ENCODE assay signal across 1 cellular context in the genomic region with DNA sequence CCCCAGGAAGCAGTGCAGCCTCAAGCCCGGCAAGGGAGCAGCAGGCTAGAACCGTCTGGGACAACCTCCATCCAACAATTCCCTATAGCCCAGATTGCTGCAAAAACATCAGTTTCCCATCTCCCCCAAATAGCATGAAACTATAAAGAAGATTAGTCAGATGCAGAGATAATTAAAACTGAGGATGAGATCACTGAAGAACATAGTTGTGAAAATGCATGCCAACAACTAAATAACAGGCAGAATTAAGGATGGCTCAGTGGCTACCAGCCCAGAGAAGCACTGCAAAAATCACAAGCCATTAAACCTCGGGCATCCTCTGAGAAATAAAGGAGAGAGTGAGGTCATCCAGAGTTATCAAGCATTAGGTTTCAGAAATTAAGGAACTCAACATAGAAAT.
TF ChIP-seq lines count a peak whose summit lies in the region.

No MANE protein-coding gene starts in this region.

TF ChIP-seq in GM23338, 12 proteins besides CTCF, POLR2A, EP300 and RAD21:
- TF ChIP-seq EZH2 (IDR thresholded peaks at IDR 0.05; ENCODE audit: low read depth, unreplicated experiment) (no peak), JUNB (IDR thresholded peaks at IDR 0.05; ENCODE audit: unreplicated experiment) (no peak), ZNF331 (CRISPR knock-in tag; IDR thresholded peaks at IDR 0.05; ENCODE audit: low read depth) (no peak), EZH2phosphoT487 (IDR thresholded peaks at IDR 0.05; ENCODE audit: unreplicated experiment) (no peak)
- TF ChIP-seq, protein P1, sequence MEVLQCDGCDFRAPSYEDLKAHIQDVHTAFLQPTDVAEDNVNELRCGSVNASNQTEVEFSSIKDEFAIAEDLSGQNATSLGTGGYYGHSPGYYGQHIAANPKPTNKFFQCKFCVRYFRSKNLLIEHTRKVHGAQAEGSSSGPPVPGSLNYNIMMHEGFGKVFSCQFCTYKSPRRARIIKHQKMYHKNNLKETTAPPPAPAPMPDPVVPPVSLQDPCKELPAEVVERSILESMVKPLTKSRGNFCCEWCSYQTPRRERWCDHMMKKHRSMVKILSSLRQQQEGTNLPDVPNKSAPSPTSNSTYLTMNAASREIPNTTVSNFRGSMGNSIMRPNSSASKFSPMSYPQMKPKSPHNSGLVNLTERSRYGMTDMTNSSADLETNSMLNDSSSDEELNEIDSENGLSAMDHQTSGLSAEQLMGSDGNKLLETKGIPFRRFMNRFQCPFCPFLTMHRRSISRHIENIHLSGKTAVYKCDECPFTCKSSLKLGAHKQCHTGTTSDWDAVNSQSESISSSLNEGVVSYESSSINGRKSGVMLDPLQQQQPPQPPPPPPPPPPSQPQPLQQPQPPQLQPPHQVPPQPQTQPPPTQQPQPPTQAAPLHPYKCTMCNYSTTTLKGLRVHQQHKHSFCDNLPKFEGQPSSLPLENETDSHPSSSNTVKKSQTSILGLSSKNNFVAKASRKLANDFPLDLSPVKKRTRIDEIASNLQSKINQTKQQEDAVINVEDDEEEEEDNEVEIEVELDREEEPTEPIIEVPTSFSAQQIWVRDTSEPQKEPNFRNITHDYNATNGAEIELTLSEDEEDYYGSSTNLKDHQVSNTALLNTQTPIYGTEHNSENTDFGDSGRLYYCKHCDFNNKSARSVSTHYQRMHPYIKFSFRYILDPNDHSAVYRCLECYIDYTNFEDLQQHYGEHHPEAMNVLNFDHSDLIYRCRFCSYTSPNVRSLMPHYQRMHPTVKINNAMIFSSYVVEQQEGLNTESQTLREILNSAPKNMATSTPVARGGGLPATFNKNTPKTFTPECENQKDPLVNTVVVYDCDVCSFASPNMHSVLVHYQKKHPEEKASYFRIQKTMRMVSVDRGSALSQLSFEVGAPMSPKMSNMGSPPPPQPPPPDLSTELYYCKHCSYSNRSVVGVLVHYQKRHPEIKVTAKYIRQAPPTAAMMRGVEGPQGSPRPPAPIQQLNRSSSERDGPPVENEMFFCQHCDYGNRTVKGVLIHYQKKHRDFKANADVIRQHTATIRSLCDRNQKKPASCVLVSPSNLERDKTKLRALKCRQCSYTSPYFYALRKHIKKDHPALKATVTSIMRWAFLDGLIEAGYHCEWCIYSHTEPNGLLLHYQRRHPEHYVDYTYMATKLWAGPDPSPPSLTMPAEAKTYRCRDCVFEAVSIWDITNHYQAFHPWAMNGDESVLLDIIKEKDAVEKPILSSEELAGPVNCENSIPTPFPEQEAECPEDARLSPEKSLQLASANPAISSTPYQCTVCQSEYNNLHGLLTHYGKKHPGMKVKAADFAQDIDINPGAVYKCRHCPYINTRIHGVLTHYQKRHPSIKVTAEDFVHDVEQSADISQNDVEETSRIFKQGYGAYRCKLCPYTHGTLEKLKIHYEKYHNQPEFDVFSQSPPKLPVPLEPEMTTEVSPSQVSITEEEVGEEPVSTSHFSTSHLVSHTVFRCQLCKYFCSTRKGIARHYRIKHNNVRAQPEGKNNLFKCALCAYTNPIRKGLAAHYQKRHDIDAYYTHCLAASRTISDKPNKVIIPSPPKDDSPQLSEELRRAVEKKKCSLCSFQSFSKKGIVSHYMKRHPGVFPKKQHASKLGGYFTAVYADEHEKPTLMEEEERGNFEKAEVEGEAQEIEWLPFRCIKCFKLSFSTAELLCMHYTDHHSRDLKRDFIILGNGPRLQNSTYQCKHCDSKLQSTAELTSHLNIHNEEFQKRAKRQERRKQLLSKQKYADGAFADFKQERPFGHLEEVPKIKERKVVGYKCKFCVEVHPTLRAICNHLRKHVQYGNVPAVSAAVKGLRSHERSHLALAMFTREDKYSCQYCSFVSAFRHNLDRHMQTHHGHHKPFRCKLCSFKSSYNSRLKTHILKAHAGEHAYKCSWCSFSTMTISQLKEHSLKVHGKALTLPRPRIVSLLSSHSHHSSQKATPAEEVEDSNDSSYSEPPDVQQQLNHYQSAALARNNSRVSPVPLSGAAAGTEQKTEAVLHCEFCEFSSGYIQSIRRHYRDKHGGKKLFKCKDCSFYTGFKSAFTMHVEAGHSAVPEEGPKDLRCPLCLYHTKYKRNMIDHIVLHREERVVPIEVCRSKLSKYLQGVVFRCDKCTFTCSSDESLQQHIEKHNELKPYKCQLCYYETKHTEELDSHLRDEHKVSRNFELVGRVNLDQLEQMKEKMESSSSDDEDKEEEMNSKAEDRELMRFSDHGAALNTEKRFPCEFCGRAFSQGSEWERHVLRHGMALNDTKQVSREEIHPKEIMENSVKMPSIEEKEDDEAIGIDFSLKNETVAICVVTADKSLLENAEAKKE (CRISPR knock-in tag; IDR thresholded peaks at IDR 0.05) = no peak
- TF ChIP-seq, protein P2, sequence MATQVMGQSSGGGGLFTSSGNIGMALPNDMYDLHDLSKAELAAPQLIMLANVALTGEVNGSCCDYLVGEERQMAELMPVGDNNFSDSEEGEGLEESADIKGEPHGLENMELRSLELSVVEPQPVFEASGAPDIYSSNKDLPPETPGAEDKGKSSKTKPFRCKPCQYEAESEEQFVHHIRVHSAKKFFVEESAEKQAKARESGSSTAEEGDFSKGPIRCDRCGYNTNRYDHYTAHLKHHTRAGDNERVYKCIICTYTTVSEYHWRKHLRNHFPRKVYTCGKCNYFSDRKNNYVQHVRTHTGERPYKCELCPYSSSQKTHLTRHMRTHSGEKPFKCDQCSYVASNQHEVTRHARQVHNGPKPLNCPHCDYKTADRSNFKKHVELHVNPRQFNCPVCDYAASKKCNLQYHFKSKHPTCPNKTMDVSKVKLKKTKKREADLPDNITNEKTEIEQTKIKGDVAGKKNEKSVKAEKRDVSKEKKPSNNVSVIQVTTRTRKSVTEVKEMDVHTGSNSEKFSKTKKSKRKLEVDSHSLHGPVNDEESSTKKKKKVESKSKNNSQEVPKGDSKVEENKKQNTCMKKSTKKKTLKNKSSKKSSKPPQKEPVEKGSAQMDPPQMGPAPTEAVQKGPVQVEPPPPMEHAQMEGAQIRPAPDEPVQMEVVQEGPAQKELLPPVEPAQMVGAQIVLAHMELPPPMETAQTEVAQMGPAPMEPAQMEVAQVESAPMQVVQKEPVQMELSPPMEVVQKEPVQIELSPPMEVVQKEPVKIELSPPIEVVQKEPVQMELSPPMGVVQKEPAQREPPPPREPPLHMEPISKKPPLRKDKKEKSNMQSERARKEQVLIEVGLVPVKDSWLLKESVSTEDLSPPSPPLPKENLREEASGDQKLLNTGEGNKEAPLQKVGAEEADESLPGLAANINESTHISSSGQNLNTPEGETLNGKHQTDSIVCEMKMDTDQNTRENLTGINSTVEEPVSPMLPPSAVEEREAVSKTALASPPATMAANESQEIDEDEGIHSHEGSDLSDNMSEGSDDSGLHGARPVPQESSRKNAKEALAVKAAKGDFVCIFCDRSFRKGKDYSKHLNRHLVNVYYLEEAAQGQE (IDR thresholded peaks at IDR 0.05; ENCODE audit: unreplicated experiment) = no peak
TF ChIP-seq in GM23338: peak in this region for 0.
